In the genomic region with DNA sequence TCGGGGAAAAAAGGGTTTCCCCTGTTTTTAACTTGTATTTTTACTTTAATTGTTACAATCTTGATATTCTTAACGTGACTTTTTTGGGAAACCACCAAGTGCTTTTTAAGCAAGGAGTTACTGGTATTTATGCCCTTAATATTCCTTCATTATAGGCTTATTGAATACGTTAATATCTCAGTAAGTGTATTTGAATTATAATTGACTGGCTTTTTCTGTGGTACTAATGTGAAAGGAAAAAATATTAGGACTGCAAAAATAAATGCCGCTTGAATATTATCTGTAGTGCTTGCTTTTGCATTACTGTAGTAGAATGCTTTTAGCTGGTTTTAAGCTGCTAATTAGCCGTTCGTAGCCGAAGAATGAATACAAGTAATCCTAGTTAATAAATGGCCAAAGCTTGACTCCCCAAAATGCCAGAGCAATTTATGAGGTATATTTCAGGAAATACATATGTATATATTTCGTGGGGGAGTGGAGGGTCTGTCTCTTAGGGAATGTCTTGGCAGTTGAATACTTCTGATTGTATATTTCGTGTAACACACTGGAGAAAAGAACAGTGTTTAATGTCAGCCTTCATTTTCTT, we compare ENCODE assay signal across 8 cellular contexts. TPM values are rescaled to one million over a fixed set of nuclear protein-coding genes. Genes with fewer than 3 reads are reported as not detected.
DNase-seq lines count a peak whose midpoint lies in the region; ATAC-seq, FAIRE-seq and TF ChIP-seq lines count a peak whose summit lies in the region.

No MANE protein-coding gene starts in this region.

- WGBS in esophagus muscularis mucosa: under 1% methylated on average over 9 of the region's 9 CpGs

- H3K27ac Mint-ChIP-seq in GM23338: peak overlapping the region; percentile 94; the same call in 1 of the 2 replicates

- peak overlapping the region; percentile 84 for H3K27ac ChIP-seq in GM23338 (ENCODE audit: low read depth)
- H3K27ac ChIP-seq in esophagus muscularis mucosa (replicated peaks in 1 of 4): peak overlapping the region; percentile 97 to 100 (median 99)

- peak overlapping the region; percentile 90 for H3K4me3 Mint-ChIP-seq in GM23338

- peaks cover 19% of the 10 kb centered on the region for H3K4me1 Mint-ChIP-seq in GM23338

- H2AFZ ChIP-seq in GM23338: peak overlapping the region; percentile 77

- TF ChIP-seq POLR2A in esophagus muscularis mucosa (IDR thresholded peaks at IDR 0.05; ENCODE audit: low read depth): no peak

- no peak for TF ChIP-seq EP300 in esophagus muscularis mucosa (IDR thresholded peaks at IDR 0.05)

- peaks cover 3% of the 10 kb centered on the region for H3K27me3 Mint-ChIP-seq in GM23338 (ENCODE audit: insufficient read depth, low read depth, poor library complexity)

- H3K36me3 Mint-ChIP-seq in GM23338 (ENCODE audit: low read depth): no peaks in the 10 kb centered on the region; the same call in 2 of the 3 replicates

- H3K9me3 ChIP-seq in esophagus muscularis mucosa: no peaks in the 10 kb centered on the region

- no peak for FAIRE-seq in D721Med (lab: Jason Lieb, UNC)

- intact Hi-C loops in esophagus muscularis mucosa (cut with DNase I): loop anchor here (5.0 kb wide), 3 partner anchors 44 to 71 kb away; partner anchors contain the start of genes BBIP1 and SHOC2

- ATAC-seq in GM23338: no peak

- no peaks in the 10 kb centered on the region for H3F3A ChIP-seq in GM23338 (replicated peaks; ENCODE audit: low read depth)

- H3K4me3 ChIP-seq in GM23338 (peak overlapping the region; percentile 61), esophagus muscularis mucosa (peak overlapping the region; percentile 96 to 100 (median 99))

- no peak for TF ChIP-seq CTCF in GM23338 (conservative IDR thresholded peaks at IDR 0.05; ENCODE audit: low read depth in 2 of 2)
- no peak for TF ChIP-seq CTCF in esophagus muscularis mucosa (IDR thresholded peaks at IDR 0.05)
- TF ChIP-seq CTCF in D721Med (IDR thresholded peaks at IDR 0.05; ENCODE audit: insufficient read depth, missing control alignments): no peak

- peak overlapping the region; percentile 80 for H3K4me2 ChIP-seq in GM23338

- H3K27me3 ChIP-seq in GM23338 (ENCODE audit: insufficient read depth) (no peaks in the 10 kb centered on the region), esophagus muscularis mucosa (no peaks in the 10 kb centered on the region)

- peaks cover 13% of the 10 kb centered on the region for H3K79me2 ChIP-seq in GM23338 (replicated peaks; ENCODE audit: insufficient read depth)

- no peaks in the 10 kb centered on the region for H4K20me1 ChIP-seq in GM23338 (replicated peaks; ENCODE audit: insufficient read depth)

- DNase-seq in GM23338 (ENCODE audit: low spot score) (no peak), RKO (ENCODE audit: low spot score) (peak; percentile 26), esophagus muscularis mucosa (ENCODE audit: extremely low spot score) (no peak), renal cortical epithelial cell (ENCODE audit: low read depth) (peak; percentile 23), AML-193 (lab: John Stamatoyannopoulos, UW) (no peak), D721Med (ENCODE audit: insufficient read length, low spot score) (no peak), NCI-H2029 (lab: John Stamatoyannopoulos, UW) (no peak)
- DNase-seq in activated effector memory CD4-positive, alpha-beta T cell treated with Interleukin-2 at 50 U/mL for 16 hours: no peak

- H3K36me3 ChIP-seq in GM23338 (ENCODE audit: insufficient read depth) (no peaks in the 10 kb centered on the region), esophagus muscularis mucosa (peaks cover 0 to 13% (median 6%) of the 10 kb centered on the region in 4 donors)

- H3K9me3 Mint-ChIP-seq in GM23338: no peaks in the 10 kb centered on the region

- H3K9me2 ChIP-seq in GM23338 (ENCODE audit: insufficient read depth): no peaks in the 10 kb centered on the region

- H3K4me1 ChIP-seq in GM23338 (ENCODE audit: insufficient read depth): peaks cover 22% of the 10 kb centered on the region
- peaks cover 18 to 51% (median 50%) of the 10 kb centered on the region in 4 donors for H3K4me1 ChIP-seq in esophagus muscularis mucosa

TF ChIP-seq in GM23338, 12 proteins besides CTCF, POLR2A, EP300 and RAD21 (continues in another document):
- TF ChIP-seq EZH2 (IDR thresholded peaks at IDR 0.05; ENCODE audit: low read depth, unreplicated experiment): no peak
- TF ChIP-seq JUNB (IDR thresholded peaks at IDR 0.05; ENCODE audit: unreplicated experiment): no peak
- TF ChIP-seq, protein P1, sequence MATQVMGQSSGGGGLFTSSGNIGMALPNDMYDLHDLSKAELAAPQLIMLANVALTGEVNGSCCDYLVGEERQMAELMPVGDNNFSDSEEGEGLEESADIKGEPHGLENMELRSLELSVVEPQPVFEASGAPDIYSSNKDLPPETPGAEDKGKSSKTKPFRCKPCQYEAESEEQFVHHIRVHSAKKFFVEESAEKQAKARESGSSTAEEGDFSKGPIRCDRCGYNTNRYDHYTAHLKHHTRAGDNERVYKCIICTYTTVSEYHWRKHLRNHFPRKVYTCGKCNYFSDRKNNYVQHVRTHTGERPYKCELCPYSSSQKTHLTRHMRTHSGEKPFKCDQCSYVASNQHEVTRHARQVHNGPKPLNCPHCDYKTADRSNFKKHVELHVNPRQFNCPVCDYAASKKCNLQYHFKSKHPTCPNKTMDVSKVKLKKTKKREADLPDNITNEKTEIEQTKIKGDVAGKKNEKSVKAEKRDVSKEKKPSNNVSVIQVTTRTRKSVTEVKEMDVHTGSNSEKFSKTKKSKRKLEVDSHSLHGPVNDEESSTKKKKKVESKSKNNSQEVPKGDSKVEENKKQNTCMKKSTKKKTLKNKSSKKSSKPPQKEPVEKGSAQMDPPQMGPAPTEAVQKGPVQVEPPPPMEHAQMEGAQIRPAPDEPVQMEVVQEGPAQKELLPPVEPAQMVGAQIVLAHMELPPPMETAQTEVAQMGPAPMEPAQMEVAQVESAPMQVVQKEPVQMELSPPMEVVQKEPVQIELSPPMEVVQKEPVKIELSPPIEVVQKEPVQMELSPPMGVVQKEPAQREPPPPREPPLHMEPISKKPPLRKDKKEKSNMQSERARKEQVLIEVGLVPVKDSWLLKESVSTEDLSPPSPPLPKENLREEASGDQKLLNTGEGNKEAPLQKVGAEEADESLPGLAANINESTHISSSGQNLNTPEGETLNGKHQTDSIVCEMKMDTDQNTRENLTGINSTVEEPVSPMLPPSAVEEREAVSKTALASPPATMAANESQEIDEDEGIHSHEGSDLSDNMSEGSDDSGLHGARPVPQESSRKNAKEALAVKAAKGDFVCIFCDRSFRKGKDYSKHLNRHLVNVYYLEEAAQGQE (IDR thresholded peaks at IDR 0.05; ENCODE audit: unreplicated experiment): no peak

RNA-seq across cellular contexts. Expression of gene PDCD4, which starts 1.3 kb away (rescaled TPM):
- 9.2 and 10.1 TPM in 2 replicates for total RNA-seq in GM23338 (2014; rRNA removed; shearing (Covaris generic))
- polyA plus RNA-seq in GM23338 (2016; fragmentation: Nextera tagmentation; extraction: Ambion mirVana): 13.7 and 18.0 TPM in 2 replicates
- total RNA-seq in esophagus muscularis mucosa: 10 to 100 TPM; 65.6 to 97.7 (median 78.3) TPM
- total RNA-seq in renal cortical epithelial cell: 27.3 and 93.2 TPM in 2 replicates

RNA-seq across cellular contexts. Expression of gene BBIP1, which starts 45.9 kb away (rescaled TPM):
- total RNA-seq in GM23338 (2014; rRNA removed; shearing (Covaris generic)): 14.8 and 20.6 TPM in 2 replicates
- 50.6 and 56.5 TPM in 2 replicates for polyA plus RNA-seq in GM23338 (2016; fragmentation: Nextera tagmentation; extraction: Ambion mirVana)
- 10 to 100 TPM; 17.6 to 29.5 (median 27.0) TPM for total RNA-seq in esophagus muscularis mucosa
- 19.1 and 37.1 TPM in 2 replicates for total RNA-seq in renal cortical epithelial cell

RNA-seq across cellular contexts. Expression of gene SHOC2, which starts 46.3 kb away (rescaled TPM):
- total RNA-seq in GM23338 (2014; rRNA removed; shearing (Covaris generic)): 23.3 and 30.6 TPM in 2 replicates
- polyA plus RNA-seq in GM23338 (2016; fragmentation: Nextera tagmentation; extraction: Ambion mirVana): 29.9 and 33.3 TPM in 2 replicates
- 10 to 100 TPM; 45.7 to 72.7 (median 55.3) TPM for total RNA-seq in esophagus muscularis mucosa
- 63.4 and 79.0 TPM in 2 replicates for total RNA-seq in renal cortical epithelial cell

Comparison
In these comparisons a context has a peak if more than half of its experiments do, and no peak if none do; other contexts are left out.
1. DNase-seq: peak in RKO (single experiment) and renal cortical epithelial cell (single experiment); none in GM23338 (single experiment), esophagus muscularis mucosa (single experiment), AML-193 (0 of 2), D721Med (single experiment), activated effector memory CD4-positive, alpha-beta T cell treated with Interleukin-2 at 50 U/mL for 16 hours (single experiment) and NCI-H2029 (single experiment).